In the genomic region with DNA sequence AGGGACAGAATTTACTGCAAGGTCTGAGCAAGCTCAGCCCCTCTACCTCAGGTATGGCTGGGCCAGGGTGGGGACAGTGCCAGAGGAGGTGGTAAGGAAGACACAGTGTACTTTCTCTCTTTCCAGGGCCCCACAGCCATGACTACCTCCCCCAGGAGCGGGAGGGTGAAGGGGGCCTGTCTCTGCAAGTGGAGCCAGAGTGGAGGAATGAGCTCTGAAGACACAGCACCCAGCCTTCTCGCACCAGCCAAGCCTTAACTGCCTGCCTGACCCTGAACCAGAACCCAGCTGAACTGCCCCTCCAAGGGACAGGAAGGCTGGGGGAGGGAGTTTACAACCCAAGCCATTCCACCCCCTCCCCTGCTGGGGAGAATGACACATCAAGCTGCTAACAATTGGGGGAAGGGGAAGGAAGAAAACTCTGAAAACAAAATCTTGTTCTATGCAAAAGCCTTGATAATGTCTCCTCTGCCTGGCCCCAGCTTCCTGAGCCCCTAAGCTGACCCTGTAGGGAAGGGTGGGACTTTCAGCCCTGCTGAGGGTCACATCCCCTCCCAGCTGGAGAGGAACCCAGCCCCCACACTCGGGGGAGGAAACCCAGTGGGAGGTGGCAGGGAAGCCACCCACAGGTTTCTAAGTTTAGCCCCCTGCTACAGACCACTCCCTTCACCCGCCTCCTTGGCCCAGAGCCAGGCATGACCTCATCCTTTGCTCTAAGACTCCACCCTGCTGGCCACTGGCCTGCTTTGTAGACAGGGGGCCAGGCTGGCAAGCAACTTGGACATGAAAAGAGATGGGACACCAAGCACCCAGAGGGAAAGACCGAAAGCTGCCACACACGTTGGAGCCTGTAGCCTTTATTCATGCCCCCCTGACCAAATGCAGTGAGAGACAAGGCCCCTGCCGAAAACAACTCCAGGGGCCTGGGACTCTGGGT, we compare ENCODE assay signal across 8 cellular contexts. TPM values are rescaled to one million over a fixed set of nuclear protein-coding genes. Genes with fewer than 3 reads are reported as not detected.
DNase-seq lines count a peak whose midpoint lies in the region; ATAC-seq, FAIRE-seq and TF ChIP-seq lines count a peak whose summit lies in the region.

No MANE protein-coding gene starts in this region.

- H3K27me3 ChIP-seq in bronchial epithelial cell (ENCODE audit: control insufficient read depth, insufficient read depth, low read length) = no peaks in the 10 kb centered on the region
- no peaks in the 10 kb centered on the region for H3K27me3 ChIP-seq in small intestine (ENCODE audit: control insufficient read depth in 2 of 2, insufficient read depth in 2 of 2, low read length in 2 of 2)

- H3K36me3 ChIP-seq in bronchial epithelial cell (ENCODE audit: control insufficient read depth, insufficient read depth, low read length) = peaks cover 39% of the 10 kb centered on the region
- H3K36me3 ChIP-seq in small intestine (ENCODE audit: control insufficient read depth in 2 of 2, insufficient read depth in 2 of 2, low read length in 2 of 2) = peaks cover 10 to 14% of the 10 kb centered on the region in 2 donors

- H3K4me1 ChIP-seq in small intestine (ENCODE audit: control insufficient read depth in 2 of 2, insufficient read depth in 1 of 2, low read depth in 1 of 2, low read length in 1 of 2) = peaks cover 16 to 24% of the 10 kb centered on the region in 2 donors

- no peaks in the 10 kb centered on the region for H3K9me3 ChIP-seq in small intestine (ENCODE audit: control insufficient read depth, low read depth)

- 33 to 43% (median 36%) methylated on average over 7 of the region's 7 CpGs for WGBS in small intestine, 3 donors

- H3K27ac ChIP-seq in small intestine (ENCODE audit: low read depth in 1 of 2, low read length in 1 of 2) = peak overlapping the region; percentile 69 to 93

- no peak for FAIRE-seq in bronchial epithelial cell (lab: Jason Lieb, UNC)
- no peak for FAIRE-seq in small intestine (lab: Jason Lieb, UNC)

- H3K4me3 ChIP-seq in bronchial epithelial cell (ENCODE audit: low read depth, low read length) (no peak overlapping the region), small intestine (ENCODE audit: low read depth in 1 of 2, low read length in 2 of 2) (no peak overlapping the region)

- peak; percentile 6 for TF ChIP-seq CTCF in bronchial epithelial cell (IDR thresholded peaks at IDR 0.05; ENCODE audit: insufficient read depth, low read length, severe bottlenecking)

- ATAC-seq in HG02610 (IDR thresholded peaks at IDR 0.05; ENCODE audit: unreplicated experiment) = peak; percentile 34
- no peak for ATAC-seq in GM18520 (IDR thresholded peaks at IDR 0.05; ENCODE audit: unreplicated experiment)

- DNase-seq in ELR (ENCODE audit: low read depth) (peak; percentile 94), NCI-H2029 (lab: John Stamatoyannopoulos, UW) (peak; percentile 83), UCSD-AML1 (lab: John Stamatoyannopoulos, UW; ENCODE audit: unreplicated experiment) (peak; percentile 98), bronchial epithelial cell (ENCODE audit: low read depth) (peak; percentile 86), inferior parietal cortex (ENCODE audit: extremely low spot score) (peak; percentile 91), small intestine (peak; percentile 89)

RNA-seq across cellular contexts. Expression of a gene that starts 6.4 kb away (rescaled TPM):
- 420 and 469 TPM in 2 replicates for total RNA-seq in bronchial epithelial cell
- polyA plus RNA-seq in small intestine = 1,000 to 10,000 TPM in 2 of 3 donors, 100 to 1,000 TPM in 1; 235 to 1,126 (median 1,023) TPM

RNA-seq across cellular contexts. Expression of a gene that starts 14.6 kb away (rescaled TPM):
- 4.0 and 4.5 TPM in 2 replicates for total RNA-seq in bronchial epithelial cell
- under 1 TPM in 1 of 3 donors, not detected in 2; 1.00 TPM for polyA plus RNA-seq in small intestine

RNA-seq across cellular contexts. Expression of a gene that starts 26.1 kb away (rescaled TPM):
- 10.3 and 23.4 TPM in 2 replicates for total RNA-seq in bronchial epithelial cell
- polyA plus RNA-seq in small intestine = 100 to 1,000 TPM in 1 of 3 donors, 10 to 100 TPM in 2; 53.2 to 222 (median 92.4) TPM
